19 cellular contexts compared by ENCODE assay signal in the genomic region with DNA sequence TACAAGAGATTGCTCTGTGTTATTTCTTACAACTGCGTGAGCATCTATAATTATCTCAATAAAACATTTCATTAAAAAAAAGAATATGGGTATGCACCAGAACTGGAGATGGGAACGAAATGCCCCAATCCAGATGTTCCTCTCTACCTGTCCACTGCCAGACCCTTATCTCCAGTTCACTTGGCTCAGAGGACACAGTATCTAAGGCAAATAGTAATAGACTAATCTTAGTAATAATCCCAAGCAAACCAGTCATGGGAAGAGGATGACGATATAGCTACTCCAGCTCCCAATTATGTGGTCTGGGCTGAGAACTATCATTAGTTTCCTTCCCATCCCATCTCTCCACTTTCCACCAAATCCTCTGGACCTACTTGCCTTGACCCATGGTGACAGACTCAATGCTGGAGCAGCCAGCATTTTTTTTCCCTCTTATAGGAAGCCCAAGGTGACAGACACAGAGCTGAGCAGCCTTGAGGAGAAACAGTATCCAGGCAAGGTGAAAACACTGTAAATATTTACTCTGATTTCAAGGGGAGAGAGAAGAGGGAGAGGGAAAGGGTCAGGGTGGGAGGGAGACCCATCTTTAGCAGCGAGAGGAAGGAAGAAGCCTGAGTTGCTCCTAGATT. TPM values are rescaled to one million over a fixed set of nuclear protein-coding genes. Genes with fewer than 3 reads are reported as not detected.
DNase-seq lines count a peak whose midpoint lies in the region; ATAC-seq and TF ChIP-seq lines count a peak whose summit lies in the region.
"Had no signal": no experiment of that assay in that cellular context is flagged by ENCODE, and none has a peak within 500 bp of the region (broad histone marks: within the 10 kb centered on the region; RNA-seq: fewer than 3 reads in every experiment).

No MANE protein-coding gene starts in this region.

- DNase-seq in HFFc6: no peak
- peak in 2 of 4 donors; percentile 22 to 33 for DNase-seq in body of pancreas
- DNase-seq in glutamatergic neuron: no peak
- DNase-seq in AML-193 (lab: John Stamatoyannopoulos, UW): no peak
- DNase-seq in mesothelial cell of epicardium (ENCODE audit: low spot score in 2 of 2, unreplicated experiment in 2 of 2): no peak
- DNase-seq: BE2C; CD4-positive, alpha-beta T cell; CD8-positive, alpha-beta memory T cell; DMS 273 treated with DMSO at 0.1 percent for 48 hours; DMS79; EL; GDM1 had no signal

- ATAC-seq in body of pancreas: peak; percentile 83
- ATAC-seq in GM18511 (IDR thresholded peaks at IDR 0.05; ENCODE audit: unreplicated experiment): no peak
- ATAC-seq: GM12878, GM23338 had no signal

- no peak overlapping the region for H3K27ac ChIP-seq in body of pancreas
- H3K27ac ChIP-seq: BLaER1 treated with 17β-estradiol and CSF1 and Interleukin-3, amounts not matched to agents 10 nM and 100 nM had no signal

- no peak for TF ChIP-seq POLR2A in body of pancreas (IDR thresholded peaks at IDR 0.05)

- 33 to 38% methylated on average over 4 of the region's 4 CpGs for WGBS in body of pancreas, 2 donors

- no peaks in the 10 kb centered on the region for H3K36me3 Mint-ChIP-seq in HFFc6 (ENCODE audit: low read depth)
- H3K36me3 Mint-ChIP-seq in glutamatergic neuron (ENCODE audit: unreplicated experiment): no peaks in the 10 kb centered on the region
- no peaks in the 10 kb centered on the region for H3K36me3 Mint-ChIP-seq in mesothelial cell of epicardium
- H3K36me3 Mint-ChIP-seq: CD14-positive monocyte; CD8-positive, alpha-beta memory T cell had no signal

- peaks cover 15% of the 10 kb centered on the region for H3K4me1 ChIP-seq in body of pancreas
- H3K4me1 ChIP-seq: BE2C had no signal

- H3K27me3 Mint-ChIP-seq in HFFc6 (ENCODE audit: insufficient read depth) (peaks cover 25% of the 10 kb centered on the region), glutamatergic neuron (ENCODE audit: unreplicated experiment) (peaks cover 5% of the 10 kb centered on the region), mesothelial cell of epicardium (ENCODE audit: low read depth) (peaks cover 49% of the 10 kb centered on the region)

- H3K4me1 Mint-ChIP-seq in HFFc6 (ENCODE audit: low read depth): peaks cover 6% of the 10 kb centered on the region; the same call in 1 of the 2 replicates
- H3K4me1 Mint-ChIP-seq in glutamatergic neuron (ENCODE audit: low read depth, unreplicated experiment): peaks cover 19% of the 10 kb centered on the region
- no peaks in the 10 kb centered on the region for H3K4me1 Mint-ChIP-seq in mesothelial cell of epicardium
- H3K4me1 Mint-ChIP-seq: CD14-positive monocyte; CD8-positive, alpha-beta memory T cell had no signal

- no peaks in the 10 kb centered on the region for H3K36me3 ChIP-seq in body of pancreas (replicated peaks in 1 of 2; ENCODE audit: insufficient read depth in 1 of 2, low read depth in 2 of 2)
- H3K36me3 ChIP-seq: BE2C; BLaER1 treated with 17β-estradiol and CSF1 and Interleukin-3, amounts not matched to agents 10 nM and 100 nM; HAP-1 had no signal

- H3K4me3 ChIP-seq in body of pancreas: no peak overlapping the region
- H3K4me3 ChIP-seq: BLaER1 treated with 17β-estradiol and CSF1 and Interleukin-3, amounts not matched to agents 10 nM and 100 nM; GM12878; GM23338; HAP-1 had no signal

- H3K27ac Mint-ChIP-seq in HFFc6 (no peak overlapping the region), glutamatergic neuron (ENCODE audit: unreplicated experiment) (peak overlapping the region; percentile 11), mesothelial cell of epicardium (no peak overlapping the region)
- H3K27ac Mint-ChIP-seq: CD14-positive monocyte; CD4-positive, alpha-beta T cell; CD8-positive, alpha-beta memory T cell; GM23338 had no signal

- H3K9me3 ChIP-seq in body of pancreas: no peaks in the 10 kb centered on the region
- H3K9me3 ChIP-seq: BE2C; BLaER1 treated with 17β-estradiol and CSF1 and Interleukin-3, amounts not matched to agents 10 nM and 100 nM; HAP-1 had no signal

- TF ChIP-seq CTCF in HFFc6 (IDR thresholded peaks at IDR 0.05): 0 out of 2 replicates have a peak, but pooled peaks have one; percentile 28
- TF ChIP-seq CTCF in body of pancreas (IDR thresholded peaks at IDR 0.05): no peak
- no peak for TF ChIP-seq CTCF in glutamatergic neuron (IDR thresholded peaks at IDR 0.05; ENCODE audit: partially characterized antibody, unreplicated experiment)
- no peak for TF ChIP-seq CTCF in mesothelial cell of epicardium (IDR thresholded peaks at IDR 0.05; ENCODE audit: unreplicated experiment)

- H3K4me3 Mint-ChIP-seq in HFFc6 (no peak overlapping the region), glutamatergic neuron (ENCODE audit: unreplicated experiment) (no peak overlapping the region), mesothelial cell of epicardium (no peak overlapping the region)
- H3K4me3 Mint-ChIP-seq: CD14-positive monocyte; CD4-positive, alpha-beta T cell; CD8-positive, alpha-beta memory T cell; GM23338 had no signal

- H3K9me3 Mint-ChIP-seq in HFFc6 (no peaks in the 10 kb centered on the region), glutamatergic neuron (ENCODE audit: unreplicated experiment) (peaks cover 9% of the 10 kb centered on the region), mesothelial cell of epicardium (no peaks in the 10 kb centered on the region)
- H3K9me3 Mint-ChIP-seq: CD14-positive monocyte; CD4-positive, alpha-beta T cell; CD8-positive, alpha-beta memory T cell; GM23338 had no signal

- intact Hi-C loops in body of pancreas (cut with DNase I): no loop called here

- H3K27me3 ChIP-seq in body of pancreas: no peaks in the 10 kb centered on the region
- H3K27me3 ChIP-seq: BLaER1 treated with 17β-estradiol and CSF1 and Interleukin-3, amounts not matched to agents 10 nM and 100 nM had no signal

RNA-seq across cellular contexts. Expression of gene DDX20, which starts 28.7 kb away (rescaled TPM):
- 10 to 100 TPM; 12.9 to 15.5 (median 13.9) TPM for total RNA-seq in HFFc6 (2021; fragmentation: NEBNext Ultra II Directional; extraction: Animal tissue kit (Norgen Biotek cat#: 25700))
- total RNA-seq in body of pancreas (10 to 100 TPM in 1 of 2 donors, 1 to 10 TPM in 1; 5.7 to 34.3 TPM), glutamatergic neuron (ENCODE audit: unreplicated experiment) (17.3 TPM), mesothelial cell of epicardium (13.7 to 16.5 TPM (median 14.2 TPM) in 3 replicates)

RNA-seq across cellular contexts. Expression of gene INKA2, which starts 45.2 kb away (rescaled TPM):
- total RNA-seq in HFFc6 (2021; fragmentation: NEBNext Ultra II Directional; extraction: Animal tissue kit (Norgen Biotek cat#: 25700)): 1 to 10 TPM; 1.7 to 3.5 (median 2.6) TPM
- total RNA-seq in body of pancreas (1 to 10 TPM in 1 of 2 donors, not detected in 1; 1.0 TPM), glutamatergic neuron (ENCODE audit: unreplicated experiment) (112 TPM), mesothelial cell of epicardium (0.89 to 1.4 TPM (median 1.4 TPM) in 3 replicates)
- total RNA-seq: A172 had no signal

Comparison
In these comparisons a context has a peak if more than half of its experiments do, and no peak if none do; other contexts are left out.
1. RNA of gene INKA2, which starts 45.2 kb away (total RNA-seq): 112 TPM in glutamatergic neuron (single experiment); 1.7 to 3.5 TPM in HFFc6, 0.89 to 1.4 TPM in mesothelial cell of epicardium and 1.0 TPM in body of pancreas; every median in the first group is over 10 times any median in the second.